In the genomic region with DNA sequence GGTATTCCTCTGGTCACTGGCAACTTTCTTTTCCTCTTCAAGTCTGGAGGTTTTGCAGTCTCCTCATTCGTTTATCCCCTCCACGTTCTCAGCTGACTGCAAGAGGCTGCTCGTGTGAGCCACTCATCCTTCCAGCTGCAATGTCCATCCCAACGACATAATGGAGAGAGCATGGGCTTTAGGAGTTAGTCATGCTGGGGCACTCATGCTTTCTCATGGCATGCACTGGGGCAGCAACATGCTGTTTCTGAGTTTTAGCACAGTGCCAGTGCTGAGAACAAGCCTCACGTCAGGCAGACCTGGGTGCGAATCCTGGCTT, we compare ENCODE assay signal across 13 cellular contexts. TPM values are rescaled to one million over a fixed set of nuclear protein-coding genes. Genes with fewer than 3 reads are reported as not detected.
DNase-seq lines count a peak whose midpoint lies in the region; ATAC-seq, FAIRE-seq and TF ChIP-seq lines count a peak whose summit lies in the region.
"Had no signal": no experiment of that assay in that cellular context is flagged by ENCODE, and none has a peak within 500 bp of the region (broad histone marks: within the 10 kb centered on the region; RNA-seq: fewer than 3 reads in every experiment).

No MANE protein-coding gene starts in this region.

- TF ChIP-seq RAD21 in GM12878 (IDR thresholded peaks at IDR 0.05; ENCODE audit: insufficient read depth, low read depth, low read length), result no peak

- H3K4me3 Mint-ChIP-seq in natural killer cell treated with Interleukin-12 subunit alpha and Interleukin-12 subunit beta and Interleukin-15 and Interleukin-18, amount 100 ng/mL, for 72 hours, result peak overlapping the region; percentile 53
- H3K4me3 Mint-ChIP-seq: activated CD4-positive, alpha-beta T cell treated with anti-CD3 and anti-CD28 coated beads for 36 hours; nephron progenitor cell had no signal

- POLR2A ChIA-PET in GM12878 (lab: Charles Lee), result interaction anchor here (1.0 to 1.7 kb wide), 3 partner anchors 11 to 170 kb away, joined by 3 to 5 read pairs (median 5); no protein-coding TSS in a partner anchor

- ATAC-seq in GM12878, result peak; percentile 1; the same call in 2 of the 3 replicates
- peak in 1 of 2 donors; percentile 30 for ATAC-seq in natural killer cell treated with Interleukin-12 subunit alpha and Interleukin-12 subunit beta and Interleukin-15 and Interleukin-18, amount 100 ng/mL, for 72 hours
- no peak for ATAC-seq in GM19397 (IDR thresholded peaks at IDR 0.05; ENCODE audit: unreplicated experiment)

- peaks cover 9% of the 10 kb centered on the region for H3K79me2 ChIP-seq in GM12878 (ENCODE audit: control insufficient read depth, insufficient read depth, low read length)

- SMC1A ChIA-PET in GM12878 (lab: Charles Lee; ENCODE audit: uncharacterized antibody, unreplicated experiment), result interaction anchor here (1.0 to 6.5 kb wide), 19 partner anchors 8 to 260 kb away, joined by 3 to 78 read pairs (median 5); a partner anchor contains a TSS

- intact Hi-C loops in GM12878 (cut with micrococcal nuclease; ENCODE audit: unreplicated experiment), result loop anchor here (1.0 to 10.0 kb wide), 7 partner anchors 44 to 674 kb away; a partner anchor contains a TSS

- no peak overlapping the region for H3K27ac ChIP-seq in GM12878 (ENCODE audit: control insufficient read depth, insufficient read depth)

- RAD21 ChIA-PET in GM12878 (lab: Charles Lee; ENCODE audit: unreplicated experiment), result interaction anchor here (0.7 to 3.0 kb wide), 21 partner anchors 8 to 1035 kb away, joined by 3 to 36 read pairs (median 4); a partner anchor contains a TSS

- no peak for TF ChIP-seq CTCF in GM12878 (IDR thresholded peaks at IDR 0.05 in 2 of 3, conservative IDR thresholded peaks at IDR 0.05 in 1 of 3; ENCODE audit: control insufficient read depth in 2 of 3, extremely low read depth in 1 of 3, insufficient read depth in 1 of 3, low read depth in 3 of 3, low read length in 3 of 3)

- no peaks in the 10 kb centered on the region for H3K27me3 ChIP-seq in GM12878 (replicated peaks in 1 of 2; ENCODE audit: control insufficient read depth in 2 of 2, insufficient read depth in 2 of 2, low read length in 1 of 2)
- H3K27me3 ChIP-seq: stomach had no signal

- H3K36me3 Mint-ChIP-seq in natural killer cell treated with Interleukin-12 subunit alpha and Interleukin-12 subunit beta and Interleukin-15 and Interleukin-18, amount 100 ng/mL, for 72 hours, result peaks cover 13% of the 10 kb centered on the region

- no peak overlapping the region for H3K4me3 ChIP-seq in GM12878
- H3K4me3 ChIP-seq: stomach had no signal

- no TSS peak for BruUV-seq in GM12878 (replicated peaks; lab: Mats Ljungman, UMichigan)

- no peak overlapping the region for H2AFZ ChIP-seq in GM12878 (ENCODE audit: control insufficient read depth, low read depth, low read length)

- no peak overlapping the region for H3K9ac ChIP-seq in GM12878 (ENCODE audit: control insufficient read depth, insufficient read depth, low read length)

- DNase-seq in AG08395 (ENCODE audit: low spot score) (peak; percentile 39), LHCN-M2 (ENCODE audit: low read depth) (peak; percentile 14), GM12878 (ENCODE audit: low read depth, low spot score) (no peak), AG20443 (ENCODE audit: low spot score) (no peak), DMS153 (lab: John Stamatoyannopoulos, UW) (no peak), DMS79 treated with DMSO at 0.1 percent for 48 hours (lab: John Stamatoyannopoulos, UW) (no peak)
- DNase-seq in natural killer cell treated with Interleukin-12 subunit alpha and Interleukin-12 subunit beta and Interleukin-15 and Interleukin-18, amount 100 ng/mL, for 72 hours (ENCODE audit: low spot score), result no peak
- DNase-seq: cortex of kidney had no signal

- peaks cover 43 to 48% of the 10 kb centered on the region in 2 donors for H3K4me1 Mint-ChIP-seq in natural killer cell treated with Interleukin-12 subunit alpha and Interleukin-12 subunit beta and Interleukin-15 and Interleukin-18, amount 100 ng/mL, for 72 hours (ENCODE audit: low read depth in 2 of 2)

- peaks cover 40% of the 10 kb centered on the region for H3K4me1 ChIP-seq in GM12878 (ENCODE audit: control insufficient read depth, insufficient read depth, low read length)

- no peaks in the 10 kb centered on the region for H4K20me1 ChIP-seq in GM12878 (ENCODE audit: control insufficient read depth, insufficient read depth)

- no peaks in the 10 kb centered on the region; the same call in none of the 3 replicates for H3K9me3 ChIP-seq in GM12878 (replicated peaks; ENCODE audit: control insufficient read depth, insufficient read depth, low read length)
- H3K9me3 ChIP-seq: stomach had no signal

- no peaks in the 10 kb centered on the region for H3K27me3 Mint-ChIP-seq in natural killer cell treated with Interleukin-12 subunit alpha and Interleukin-12 subunit beta and Interleukin-15 and Interleukin-18, amount 100 ng/mL, for 72 hours
- H3K27me3 Mint-ChIP-seq: activated CD4-positive, alpha-beta T cell treated with anti-CD3 and anti-CD28 coated beads for 36 hours had no signal

- in situ Hi-C loops in GM12878 (cut with MboI), result no loop called here

- H3K27ac Mint-ChIP-seq in natural killer cell treated with Interleukin-12 subunit alpha and Interleukin-12 subunit beta and Interleukin-15 and Interleukin-18, amount 100 ng/mL, for 72 hours, result peak overlapping the region; percentile 60 to 94
- H3K27ac Mint-ChIP-seq: activated CD4-positive, alpha-beta T cell treated with anti-CD3 and anti-CD28 coated beads for 36 hours had no signal

- FAIRE-seq in GM12878 (lab: Jason Lieb, UNC), result no peak
- FAIRE-seq: frontal cortex had no signal

- WGBS in GM12878 (ENCODE audit: insufficient coverage, insufficient replicate concordance, low lambda C conversion rate, missing lambda C conversion rate), result 78% methylated on average over 6 of the region's 6 CpGs

- peaks cover 1 to 19% of the 10 kb centered on the region in 2 experiments for H3K36me3 ChIP-seq in GM12878 (ENCODE audit: control insufficient read depth in 2 of 2, insufficient read depth in 2 of 2, low read length in 1 of 2)

- CTCF ChIA-PET in GM12878 (lab: Yijun Ruan, JAX), result interaction anchor here (0.6 to 10.0 kb wide), 37 partner anchors 9 to 764 kb away, joined by 3 to 232 read pairs (median 5); a partner anchor contains a TSS

- TF ChIP-seq POLR2A in GM12878 (IDR thresholded peaks at IDR 0.05; ENCODE audit: low read depth, low read length), result no peak

- H3K9me3 Mint-ChIP-seq in natural killer cell treated with Interleukin-12 subunit alpha and Interleukin-12 subunit beta and Interleukin-15 and Interleukin-18, amount 100 ng/mL, for 72 hours, result no peaks in the 10 kb centered on the region

- H3K4me2 ChIP-seq in GM12878 (ENCODE audit: control insufficient read depth, insufficient read depth), result peak overlapping the region; percentile 18; the same call in 1 of the 2 replicates

- no peak for TF ChIP-seq EP300 in GM12878 (IDR thresholded peaks at IDR 0.05; ENCODE audit: borderline replicate concordance in 1 of 2, control insufficient read depth in 1 of 2, low read depth in 2 of 2, low read length in 2 of 2)

RNA-seq across cellular contexts. Expression of a gene that starts 7.1 kb away (rescaled TPM):
- total RNA-seq in LHCN-M2 (2014; rRNA removed), result 30.1 and 30.8 TPM in 2 replicates
- polyA plus RNA-seq in LHCN-M2 (2012), result 26.2 TPM
- 17.0 and 22.1 TPM in 2 replicates for total RNA-seq in GM12878 (2013; cell fraction: nucleolus; rRNA removed)
- 58.8 and 61.9 TPM in 2 replicates for total RNA-seq in GM12878 (2014; rRNA removed)
- 36.7 and 39.7 TPM in 2 replicates for total RNA-seq in GM12878 (2014; rRNA removed; fragmentation: Illumina TruSeq; extraction: Trizol)
- total RNA-seq in GM12878 (2021), result 56.1 and 56.8 TPM in 2 replicates
- polyA plus RNA-seq in GM12878 (2011; ENCODE audit: low read depth), result 31.6 TPM
- 62.4 and 97.0 TPM in 2 replicates for polyA plus RNA-seq in GM12878 (2011; rRNA removed)
- 176 and 181 TPM in 2 replicates for polyA plus RNA-seq in GM12878 (2011; cell fraction: cytosol; rRNA removed)
- 66.0 and 75.8 TPM in 2 replicates for polyA plus RNA-seq in GM12878 (2011; cell fraction: nucleus; rRNA removed)
- polyA plus RNA-seq in GM12878 (2012), result 37.8 and 48.7 TPM in 2 replicates
- polyA plus RNA-seq in GM12878 (2014; fragmentation: Illumina TruSeq; extraction: Trizol), result 57.4 and 77.4 TPM in 2 replicates
- 10 to 100 TPM; 23.5 to 33.2 TPM for polyA plus RNA-seq in GM12878 (2014; fragmentation: Nextera tagmentation; extraction: Ambion mirVana)
- 70.3 and 76.1 TPM in 2 replicates for polyA plus RNA-seq in GM12878 (2014; rRNA removed)
- polyA plus RNA-seq in GM12878 (2016; fragmentation: Nextera tagmentation; extraction: Ambion mirVana), result 100 to 1,000 TPM in 1 of 2 experiments, 10 to 100 TPM in 1; 99.2 to 101 TPM
- polyA minus RNA-seq in GM12878 (2011; rRNA and poly(A)+ RNA removed), result 44.5 and 60.8 TPM in 2 replicates
- polyA minus RNA-seq in GM12878 (2011; cell fraction: cytosol; rRNA and poly(A)+ RNA removed), result 25.7 and 27.6 TPM in 2 replicates
- polyA minus RNA-seq in GM12878 (2011; cell fraction: nucleus; rRNA and poly(A)+ RNA removed), result 12.6 and 24.6 TPM in 2 replicates
- total RNA-seq in natural killer cell treated with Interleukin-12 subunit alpha and Interleukin-12 subunit beta and Interleukin-15 and Interleukin-18, amount 100 ng/mL, for 72 hours, result 10 to 100 TPM; 32.8 to 46.7 TPM

RNA-seq across cellular contexts. Expression of a gene that starts 28.1 kb away (rescaled TPM):
- total RNA-seq in LHCN-M2 (2014; rRNA removed) (5.0 TPM in 2 replicates), GM12878 (2014; rRNA removed) (3.1 and 4.7 TPM in 2 replicates), GM12878 (2014; rRNA removed; fragmentation: Illumina TruSeq; extraction: Trizol) (5.0 and 5.3 TPM in 2 replicates), GM12878 (2021) (7.4 and 8.0 TPM in 2 replicates)
- polyA plus RNA-seq in LHCN-M2 (2012), result 5.3 TPM
- 8.8 and 10.7 TPM in 2 replicates for total RNA-seq in GM12878 (2013; cell fraction: nucleolus; rRNA removed)
- 2.8 TPM for polyA plus RNA-seq in GM12878 (2011; ENCODE audit: low read depth)
- polyA plus RNA-seq in GM12878 (2011; rRNA removed) (2.8 and 4.6 TPM in 2 replicates), GM12878 (2014; fragmentation: Illumina TruSeq; extraction: Trizol) (7.6 and 9.9 TPM in 2 replicates), GM12878 (2014; fragmentation: Nextera tagmentation; extraction: Ambion mirVana) (under 1 TPM; 0.76 to 0.88 TPM), GM12878 (2014; rRNA removed) (6.8 and 7.1 TPM in 2 replicates), GM12878 (2016; fragmentation: Nextera tagmentation; extraction: Ambion mirVana) (1 to 10 TPM; 3.5 to 4.6 TPM)
- 7.4 and 7.5 TPM in 2 replicates for polyA plus RNA-seq in GM12878 (2011; cell fraction: cytosol; rRNA removed)
- polyA plus RNA-seq in GM12878 (2011; cell fraction: nucleus; rRNA removed), result 4.7 and 5.6 TPM in 2 replicates
- polyA plus RNA-seq in GM12878 (2012), result 4.6 and 5.7 TPM in 2 replicates
- 4.5 and 8.2 TPM in 2 replicates for polyA minus RNA-seq in GM12878 (2011; rRNA and poly(A)+ RNA removed)
- polyA minus RNA-seq in GM12878 (2011; cell fraction: cytosol; rRNA and poly(A)+ RNA removed), result 2.9 and 4.9 TPM in 2 replicates
- polyA minus RNA-seq in GM12878 (2011; cell fraction: nucleus; rRNA and poly(A)+ RNA removed), result 4.6 and 8.3 TPM in 2 replicates
- total RNA-seq in natural killer cell treated with Interleukin-12 subunit alpha and Interleukin-12 subunit beta and Interleukin-15 and Interleukin-18, amount 100 ng/mL, for 72 hours, result 10 to 100 TPM; 19.8 to 19.9 TPM

RNA-seq across cellular contexts. Expression of a gene that starts 42.0 kb away (rescaled TPM):
- total RNA-seq in LHCN-M2 (2014; rRNA removed) (34.4 and 38.3 TPM in 2 replicates), GM12878 (2014; rRNA removed) (36.5 and 37.5 TPM in 2 replicates), GM12878 (2014; rRNA removed; fragmentation: Illumina TruSeq; extraction: Trizol) (29.0 and 31.4 TPM in 2 replicates), GM12878 (2021) (38.2 and 38.3 TPM in 2 replicates)
- polyA plus RNA-seq in LHCN-M2 (2012), result 17.3 TPM
- 32.1 and 36.7 TPM in 2 replicates for total RNA-seq in GM12878 (2013; cell fraction: nucleolus; rRNA removed)
- polyA plus RNA-seq in GM12878 (2011; ENCODE audit: low read depth), result 13.6 TPM
- polyA plus RNA-seq in GM12878 (2011; rRNA removed) (27.3 and 37.7 TPM in 2 replicates), GM12878 (2014; fragmentation: Illumina TruSeq; extraction: Trizol) (34.8 and 43.6 TPM in 2 replicates), GM12878 (2014; fragmentation: Nextera tagmentation; extraction: Ambion mirVana) (10 to 100 TPM in 1 of 2 experiments, 1 to 10 TPM in 1; 9.9 to 10.5 TPM), GM12878 (2014; rRNA removed) (49.2 and 51.0 TPM in 2 replicates), GM12878 (2016; fragmentation: Nextera tagmentation; extraction: Ambion mirVana) (10 to 100 TPM; 65.7 to 67.7 TPM)
- 56.4 and 70.4 TPM in 2 replicates for polyA plus RNA-seq in GM12878 (2011; cell fraction: cytosol; rRNA removed)
- 56.9 and 73.0 TPM in 2 replicates for polyA plus RNA-seq in GM12878 (2011; cell fraction: nucleus; rRNA removed)
- polyA plus RNA-seq in GM12878 (2012), result 25.7 and 26.7 TPM in 2 replicates
- polyA minus RNA-seq in GM12878 (2011; rRNA and poly(A)+ RNA removed), result 24.9 and 36.6 TPM in 2 replicates
- 6.5 and 8.1 TPM in 2 replicates for polyA minus RNA-seq in GM12878 (2011; cell fraction: cytosol; rRNA and poly(A)+ RNA removed)
- 10.3 and 26.0 TPM in 2 replicates for polyA minus RNA-seq in GM12878 (2011; cell fraction: nucleus; rRNA and poly(A)+ RNA removed)
- total RNA-seq in natural killer cell treated with Interleukin-12 subunit alpha and Interleukin-12 subunit beta and Interleukin-15 and Interleukin-18, amount 100 ng/mL, for 72 hours, result 10 to 100 TPM; 39.7 to 79.6 TPM

RNA-seq across cellular contexts. Expression of a gene that starts 42.3 kb away (rescaled TPM):
- total RNA-seq in LHCN-M2 (2014; rRNA removed) (121 and 127 TPM in 2 replicates), GM12878 (2014; rRNA removed) (88.1 and 90.3 TPM in 2 replicates), GM12878 (2014; rRNA removed; fragmentation: Illumina TruSeq; extraction: Trizol) (71.8 and 75.4 TPM in 2 replicates), GM12878 (2021) (105 and 114 TPM in 2 replicates)
- 89.4 TPM for polyA plus RNA-seq in LHCN-M2 (2012)
- 157 and 172 TPM in 2 replicates for total RNA-seq in GM12878 (2013; cell fraction: nucleolus; rRNA removed)
- polyA plus RNA-seq in GM12878 (2011; ENCODE audit: low read depth), result 85.7 TPM
- polyA plus RNA-seq in GM12878 (2011; rRNA removed) (51.5 and 89.7 TPM in 2 replicates), GM12878 (2014; fragmentation: Illumina TruSeq; extraction: Trizol) (104 and 119 TPM in 2 replicates), GM12878 (2014; fragmentation: Nextera tagmentation; extraction: Ambion mirVana) (10 to 100 TPM; 29.6 to 50.4 TPM), GM12878 (2014; rRNA removed) (92.2 and 96.0 TPM in 2 replicates), GM12878 (2016; fragmentation: Nextera tagmentation; extraction: Ambion mirVana) (100 to 1,000 TPM; 119 to 131 TPM)
- polyA plus RNA-seq in GM12878 (2011; cell fraction: cytosol; rRNA removed), result 97.7 and 110 TPM in 2 replicates
- polyA plus RNA-seq in GM12878 (2011; cell fraction: nucleus; rRNA removed), result 172 and 180 TPM in 2 replicates
- polyA plus RNA-seq in GM12878 (2012), result 102 and 104 TPM in 2 replicates
- 104 and 115 TPM in 2 replicates for polyA minus RNA-seq in GM12878 (2011; rRNA and poly(A)+ RNA removed)
- 31.8 and 40.0 TPM in 2 replicates for polyA minus RNA-seq in GM12878 (2011; cell fraction: cytosol; rRNA and poly(A)+ RNA removed)
- polyA minus RNA-seq in GM12878 (2011; cell fraction: nucleus; rRNA and poly(A)+ RNA removed), result 71.4 and 97.0 TPM in 2 replicates
- total RNA-seq in natural killer cell treated with Interleukin-12 subunit alpha and Interleukin-12 subunit beta and Interleukin-15 and Interleukin-18, amount 100 ng/mL, for 72 hours, result 100 to 1,000 TPM; 197 to 213 TPM

RNA-seq across cellular contexts. Expression of a gene that starts 44.5 kb away (rescaled TPM):
- total RNA-seq in LHCN-M2 (2014; rRNA removed), result 36.2 and 36.3 TPM in 2 replicates
- polyA plus RNA-seq in LHCN-M2 (2012), result 25.7 TPM
- total RNA-seq in GM12878 (2013; cell fraction: nucleolus; rRNA removed), result 1.7 and 2.0 TPM in 2 replicates
- total RNA-seq in GM12878 (2014; rRNA removed), result 7.0 and 7.5 TPM in 2 replicates
- total RNA-seq in GM12878 (2014; rRNA removed; fragmentation: Illumina TruSeq; extraction: Trizol), result 3.5 and 3.8 TPM in 2 replicates
- 5.4 and 5.6 TPM in 2 replicates for total RNA-seq in GM12878 (2021)
- 1.7 TPM for polyA plus RNA-seq in GM12878 (2011; ENCODE audit: low read depth)
- polyA plus RNA-seq in GM12878 (2011; rRNA removed), result 2.1 and 4.0 TPM in 2 replicates
- polyA plus RNA-seq in GM12878 (2011; cell fraction: cytosol; rRNA removed), result 5.3 and 6.4 TPM in 2 replicates
- polyA plus RNA-seq in GM12878 (2011; cell fraction: nucleus; rRNA removed), result 3.7 and 5.4 TPM in 2 replicates
- 2.5 and 3.9 TPM in 2 replicates for polyA plus RNA-seq in GM12878 (2012)
- 3.9 and 8.1 TPM in 2 replicates for polyA plus RNA-seq in GM12878 (2014; fragmentation: Illumina TruSeq; extraction: Trizol)
- not detected for polyA plus RNA-seq in GM12878 (2014; fragmentation: Nextera tagmentation; extraction: Ambion mirVana)
- 5.9 TPM in 2 replicates for polyA plus RNA-seq in GM12878 (2014; rRNA removed)
- polyA plus RNA-seq in GM12878 (2016; fragmentation: Nextera tagmentation; extraction: Ambion mirVana), result 1 to 10 TPM; 7.8 TPM
- 2.2 and 5.2 TPM in 2 replicates for polyA minus RNA-seq in GM12878 (2011; rRNA and poly(A)+ RNA removed)
- 1.9 and 6.7 TPM in 2 replicates for polyA minus RNA-seq in GM12878 (2011; cell fraction: cytosol; rRNA and poly(A)+ RNA removed)
- polyA minus RNA-seq in GM12878 (2011; cell fraction: nucleus; rRNA and poly(A)+ RNA removed), result 0.97 and 2.3 TPM in 2 replicates
- 10 to 100 TPM; 60.4 to 60.9 TPM for total RNA-seq in natural killer cell treated with Interleukin-12 subunit alpha and Interleukin-12 subunit beta and Interleukin-15 and Interleukin-18, amount 100 ng/mL, for 72 hours

Comparison
In these comparisons a context has a peak if more than half of its experiments do, and no peak if none do; other contexts are left out.
1. DNase-seq: peak in AG08395 (single experiment) and LHCN-M2 (single experiment); none in GM12878 (single experiment), natural killer cell treated with Interleukin-12 subunit alpha and Interleukin-12 subunit beta and Interleukin-15 and Interleukin-18, amount 100 ng/mL, for 72 hours (single experiment), AG20443 (single experiment), DMS153 (single experiment) and DMS79 treated with DMSO at 0.1 percent for 48 hours (single experiment).